1 cellular context compared by ENCODE assay signal in genomic region chr1:59055908-59056719, GRCh38.
TF ChIP-seq lines count a peak whose summit lies in the region.

No MANE protein-coding gene starts in this region.

TF ChIP-seq in K562, 482 proteins besides CTCF, POLR2A, EP300 and RAD21 (continued from another document and continues in another):
- TF ChIP-seq CHD7 (IDR thresholded peaks at IDR 0.05; ENCODE audit: low read depth, low read length) = no peak
- TF ChIP-seq SRSF9 (IDR thresholded peaks at IDR 0.05; ENCODE audit: borderline replicate concordance, low read depth, low read length) = no peak
- no peak for TF ChIP-seq ERF (CRISPR knock-in tag; IDR thresholded peaks at IDR 0.05)
- TF ChIP-seq ZFP36 (IDR thresholded peaks at IDR 0.05; ENCODE audit: low read depth, low read length, partially characterized antibody) = peak; percentile 28
- no peak for TF ChIP-seq NFIC (IDR thresholded peaks at IDR 0.05)
- TF ChIP-seq ZNF639 (CRISPR knock-in tag; conservative IDR thresholded peaks at IDR 0.05 in 1 of 2, IDR thresholded peaks at IDR 0.05 in 1 of 2) = 0 out of 4 replicates have a peak, but pooled peaks of 1 of the 2 experiments have one; percentile 32
- no peak for TF ChIP-seq HDAC8 (tag; IDR thresholded peaks at IDR 0.05)
- no peak for TF ChIP-seq ZFP91 (CRISPR knock-in tag; IDR thresholded peaks at IDR 0.05)
- TF ChIP-seq KAT2B (IDR thresholded peaks at IDR 0.05; ENCODE audit: low read depth, low read length) = no peak
- TF ChIP-seq MAFF (IDR thresholded peaks at IDR 0.05; ENCODE audit: low read length) = 0 out of 2 replicates have a peak, but pooled peaks have one; percentile 27
- peak; percentile 35; the same call in 1 of the 2 replicates for TF ChIP-seq ATF7 (IDR thresholded peaks at IDR 0.05)
- TF ChIP-seq UBTF (IDR thresholded peaks at IDR 0.05; ENCODE audit: borderline replicate concordance in 1 of 2, low read depth in 2 of 2, low read length in 2 of 2) = no peak
- TF ChIP-seq CBFB (CRISPR knock-in tag; IDR thresholded peaks at IDR 0.05) = no peak
- no peak for TF ChIP-seq ELF1 (tag; IDR thresholded peaks at IDR 0.05)
- no peak for TF ChIP-seq SPI1 (IDR thresholded peaks at IDR 0.05; ENCODE audit: borderline replicate concordance, low read depth, low read length)
- peak; percentile 60; the same call in 1 of the 2 replicates for TF ChIP-seq CEBPB (tag; IDR thresholded peaks at IDR 0.05)
- TF ChIP-seq ETS2 (tag; IDR thresholded peaks at IDR 0.05; ENCODE audit: borderline replicate concordance, poor library complexity, severe bottlenecking) = no peak
- no peak for TF ChIP-seq TFE3 (CRISPR knock-in tag; IDR thresholded peaks at IDR 0.05)
- no peak for TF ChIP-seq ZNF277 (CRISPR knock-in tag; IDR thresholded peaks at IDR 0.05; ENCODE audit: borderline replicate concordance)
- TF ChIP-seq HSF4 (CRISPR knock-in tag; IDR thresholded peaks at IDR 0.05; ENCODE audit: borderline replicate concordance) = no peak
- no peak for TF ChIP-seq ZNF695 (CRISPR knock-in tag; IDR thresholded peaks at IDR 0.05)
- no peak for TF ChIP-seq E2F5 (CRISPR knock-in tag; IDR thresholded peaks at IDR 0.05)
- TF ChIP-seq BRF2 (IDR thresholded peaks at IDR 0.05; ENCODE audit: borderline replicate concordance, insufficient read depth, insufficient read length) = no peak
- TF ChIP-seq GMEB1 (CRISPR knock-in tag; IDR thresholded peaks at IDR 0.05) = no peak
- no peak for TF ChIP-seq ZC3H4 (CRISPR knock-in tag; IDR thresholded peaks at IDR 0.05; ENCODE audit: borderline replicate concordance)
- TF ChIP-seq SIN3A (IDR thresholded peaks at IDR 0.05; ENCODE audit: borderline replicate concordance in 2 of 2, control insufficient read depth in 1 of 2, low read depth in 2 of 2, low read length in 2 of 2) = no peak
- peak; percentile 81 for TF ChIP-seq HES1 (IDR thresholded peaks at IDR 0.05; ENCODE audit: low read depth)
- TF ChIP-seq GATA2 (CRISPR knock-in tag; IDR thresholded peaks at IDR 0.05) = peak; percentile 68
